2 cellular contexts compared by ENCODE assay signal in the genomic region with DNA sequence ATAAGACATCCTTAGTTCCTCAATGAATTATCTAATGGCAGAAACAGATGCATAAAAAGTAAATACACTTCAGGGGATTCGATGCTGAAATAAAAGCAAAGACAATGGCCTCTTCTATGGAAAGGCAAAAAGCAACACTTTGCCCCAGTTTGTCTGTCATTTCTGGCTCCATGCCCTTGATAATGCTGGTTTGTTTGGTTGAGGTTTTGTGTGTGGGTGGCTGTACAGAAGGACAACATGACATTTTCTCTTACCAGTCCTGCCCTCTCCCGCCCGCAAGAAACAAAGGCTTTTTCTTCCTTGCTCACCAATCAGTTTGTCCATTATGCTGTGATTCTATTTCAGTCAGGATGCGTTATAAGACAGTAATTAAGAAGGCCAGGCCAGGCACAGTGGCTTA.
A peak's percentile ranks its signal among the peaks of the same experiment; 100 is the strongest.
TF ChIP-seq lines count a peak whose summit lies in the region.

No MANE protein-coding gene starts in this region.

TF ChIP-seq in HCT116, 20 proteins besides CTCF, POLR2A, EP300 and RAD21:
- TF ChIP-seq, protein P1, sequence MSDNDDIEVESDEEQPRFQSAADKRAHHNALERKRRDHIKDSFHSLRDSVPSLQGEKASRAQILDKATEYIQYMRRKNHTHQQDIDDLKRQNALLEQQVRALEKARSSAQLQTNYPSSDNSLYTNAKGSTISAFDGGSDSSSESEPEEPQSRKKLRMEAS (IDR thresholded peaks at IDR 0.05) = no peak
- TF ChIP-seq, protein P2, sequence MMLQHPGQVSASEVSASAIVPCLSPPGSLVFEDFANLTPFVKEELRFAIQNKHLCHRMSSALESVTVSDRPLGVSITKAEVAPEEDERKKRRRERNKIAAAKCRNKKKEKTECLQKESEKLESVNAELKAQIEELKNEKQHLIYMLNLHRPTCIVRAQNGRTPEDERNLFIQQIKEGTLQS (IDR thresholded peaks at IDR 0.05) = no peak
- TF ChIP-seq ELF1 (IDR thresholded peaks at IDR 0.05; ENCODE audit: borderline replicate concordance, low read depth) (no peak), ZNF274 (IDR thresholded peaks at IDR 0.05; ENCODE audit: low read depth, low read length) (no peak), POLR2AphosphoS5 (IDR thresholded peaks at IDR 0.05; ENCODE audit: low read depth, low read length) (no peak), TCF7L2 (IDR thresholded peaks at IDR 0.05; ENCODE audit: borderline replicate concordance, extremely low read depth, insufficient read depth, insufficient read length) (no peak), EZH2 (IDR thresholded peaks at IDR 0.05) (no peak), CBX3 (IDR thresholded peaks at IDR 0.05; ENCODE audit: low read depth) (no peak), ZFX (IDR thresholded peaks at IDR 0.05) (no peak), FOSL1 (IDR thresholded peaks at IDR 0.05; ENCODE audit: low read depth) (no peak), CEBPB (IDR thresholded peaks at IDR 0.05; ENCODE audit: low read depth) (no peak), SIN3A (IDR thresholded peaks at IDR 0.05; ENCODE audit: low read depth) (no peak), EZH2phosphoT487 (IDR thresholded peaks at IDR 0.05; ENCODE audit: borderline replicate concordance) (no peak)
- TF ChIP-seq, protein P3, sequence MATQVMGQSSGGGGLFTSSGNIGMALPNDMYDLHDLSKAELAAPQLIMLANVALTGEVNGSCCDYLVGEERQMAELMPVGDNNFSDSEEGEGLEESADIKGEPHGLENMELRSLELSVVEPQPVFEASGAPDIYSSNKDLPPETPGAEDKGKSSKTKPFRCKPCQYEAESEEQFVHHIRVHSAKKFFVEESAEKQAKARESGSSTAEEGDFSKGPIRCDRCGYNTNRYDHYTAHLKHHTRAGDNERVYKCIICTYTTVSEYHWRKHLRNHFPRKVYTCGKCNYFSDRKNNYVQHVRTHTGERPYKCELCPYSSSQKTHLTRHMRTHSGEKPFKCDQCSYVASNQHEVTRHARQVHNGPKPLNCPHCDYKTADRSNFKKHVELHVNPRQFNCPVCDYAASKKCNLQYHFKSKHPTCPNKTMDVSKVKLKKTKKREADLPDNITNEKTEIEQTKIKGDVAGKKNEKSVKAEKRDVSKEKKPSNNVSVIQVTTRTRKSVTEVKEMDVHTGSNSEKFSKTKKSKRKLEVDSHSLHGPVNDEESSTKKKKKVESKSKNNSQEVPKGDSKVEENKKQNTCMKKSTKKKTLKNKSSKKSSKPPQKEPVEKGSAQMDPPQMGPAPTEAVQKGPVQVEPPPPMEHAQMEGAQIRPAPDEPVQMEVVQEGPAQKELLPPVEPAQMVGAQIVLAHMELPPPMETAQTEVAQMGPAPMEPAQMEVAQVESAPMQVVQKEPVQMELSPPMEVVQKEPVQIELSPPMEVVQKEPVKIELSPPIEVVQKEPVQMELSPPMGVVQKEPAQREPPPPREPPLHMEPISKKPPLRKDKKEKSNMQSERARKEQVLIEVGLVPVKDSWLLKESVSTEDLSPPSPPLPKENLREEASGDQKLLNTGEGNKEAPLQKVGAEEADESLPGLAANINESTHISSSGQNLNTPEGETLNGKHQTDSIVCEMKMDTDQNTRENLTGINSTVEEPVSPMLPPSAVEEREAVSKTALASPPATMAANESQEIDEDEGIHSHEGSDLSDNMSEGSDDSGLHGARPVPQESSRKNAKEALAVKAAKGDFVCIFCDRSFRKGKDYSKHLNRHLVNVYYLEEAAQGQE (IDR thresholded peaks at IDR 0.05; ENCODE audit: low read depth) = no peak
TF ChIP-seq in HCT116: peak in this region for 0.

TF ChIP-seq in HepG2, 621 proteins besides CTCF, POLR2A, EP300 and RAD21:
- TF ChIP-seq SOX5 (CRISPR knock-in tag; IDR thresholded peaks at IDR 0.05; ENCODE audit: borderline replicate concordance) (0 out of 2 replicates have a peak, but pooled peaks have one; percentile 9), PHF5A (CRISPR knock-in tag; IDR thresholded peaks at IDR 0.05; ENCODE audit: low read depth, unreplicated experiment) (no peak), SOX13 (IDR thresholded peaks at IDR 0.05) (no peak), SOX13 (CRISPR knock-in tag; conservative IDR thresholded peaks at IDR 0.05 in 1 of 2, IDR thresholded peaks at IDR 0.05 in 1 of 2) (peak in 1 of 2 experiments; percentile 36; a peak in 1 of 4 replicates)
